In genomic region chr16:85490971-85491771, GRCh38 we compare ENCODE assay signal across 7 cellular contexts.
DNase-seq lines count a peak whose midpoint lies in the region; ATAC-seq and TF ChIP-seq lines count a peak whose summit lies in the region.

No MANE protein-coding gene starts in this region.

- no peak overlapping the region for H3K27ac ChIP-seq in GM23338 (ENCODE audit: low read depth)
- no peak overlapping the region for H3K27ac ChIP-seq in colonic mucosa
- H3K27ac ChIP-seq in gastrocnemius medialis = peak overlapping the region; percentile 72 to 76 (median 75)

- no peak overlapping the region for H3K4me2 ChIP-seq in GM23338

- H2AFZ ChIP-seq in GM23338 = no peak overlapping the region

- H3K79me2 ChIP-seq in GM23338 (replicated peaks; ENCODE audit: insufficient read depth) = no peaks in the 10 kb centered on the region

- peak; percentile 76 for DNase-seq in GM23338 (ENCODE audit: low spot score)
- DNase-seq in T-helper 17 cell = peak in 1 of 3 donors; percentile 34
- DNase-seq in colonic mucosa = peak; percentile 59
- DNase-seq in gastrocnemius medialis = no peak
- DNase-seq in mucosa of gallbladder (ENCODE audit: low spot score) = no peak
- DNase-seq in HCEC 1CT = no peak

- H3K27me3 Mint-ChIP-seq in GM23338 (ENCODE audit: insufficient read depth, low read depth, poor library complexity) (peaks cover 17% of the 10 kb centered on the region), T-helper 17 cell (peaks cover 19% of the 10 kb centered on the region)

- H3K9me3 Mint-ChIP-seq in GM23338 = no peaks in the 10 kb centered on the region

- peak; percentile 85 to 88 for TF ChIP-seq CTCF in GM23338 (conservative IDR thresholded peaks at IDR 0.05; ENCODE audit: low read depth in 2 of 2)
- peak; percentile 79 for TF ChIP-seq CTCF in colonic mucosa (IDR thresholded peaks at IDR 0.05)
- TF ChIP-seq CTCF in gastrocnemius medialis (IDR thresholded peaks at IDR 0.05 in 4 of 5, conservative IDR thresholded peaks at IDR 0.05 in 1 of 5) = no peak

- H3K9me2 ChIP-seq in GM23338 (ENCODE audit: insufficient read depth) = no peaks in the 10 kb centered on the region

- H3K9me3 ChIP-seq in T-helper 17 cell (ENCODE audit: control insufficient read depth, low read length, poor library complexity, severe bottlenecking) (no peaks in the 10 kb centered on the region), colonic mucosa (no peaks in the 10 kb centered on the region), gastrocnemius medialis (no peaks in the 10 kb centered on the region)

- H3K4me3 Mint-ChIP-seq in GM23338 (no peak overlapping the region), T-helper 17 cell (no peak overlapping the region)

- H4K20me1 ChIP-seq in GM23338 (replicated peaks; ENCODE audit: insufficient read depth) = peaks cover 3% of the 10 kb centered on the region; the same call in 1 of the 2 replicates

- intact Hi-C loops in colonic mucosa (cut with DNase I) (no loop called here), gastrocnemius medialis (cut with DNase I; ENCODE audit: low total_unique reads) (loop anchor here (5.0 kb wide), 1 partner anchor 74 kb away; no protein-coding TSS in a partner anchor)

- H3K36me3 Mint-ChIP-seq in GM23338 (ENCODE audit: low read depth) (no peaks in the 10 kb centered on the region), T-helper 17 cell (ENCODE audit: low read depth) (peaks cover under 1% of the 10 kb centered on the region)

- no peaks in the 10 kb centered on the region for H3F3A ChIP-seq in GM23338 (replicated peaks; ENCODE audit: low read depth)

- H3K36me3 ChIP-seq in GM23338 (ENCODE audit: insufficient read depth) (no peaks in the 10 kb centered on the region), colonic mucosa (no peaks in the 10 kb centered on the region), gastrocnemius medialis (no peaks in the 10 kb centered on the region)

- peaks cover 13% of the 10 kb centered on the region for H3K4me1 ChIP-seq in GM23338 (ENCODE audit: insufficient read depth)
- peaks cover 13% of the 10 kb centered on the region for H3K4me1 ChIP-seq in colonic mucosa
- H3K4me1 ChIP-seq in gastrocnemius medialis = peaks cover 17 to 20% of the 10 kb centered on the region in 2 donors

- H3K4me1 Mint-ChIP-seq in GM23338 (peaks cover 27% of the 10 kb centered on the region), T-helper 17 cell (peaks cover 5% of the 10 kb centered on the region)

- peak; percentile 72 for ATAC-seq in GM23338
- ATAC-seq in T-helper 17 cell = peak; percentile 49
- peak in 1 of 2 donors; percentile 23 for ATAC-seq in gastrocnemius medialis
- no peak for ATAC-seq in GM19463 (IDR thresholded peaks at IDR 0.05; ENCODE audit: unreplicated experiment)

- H3K27ac Mint-ChIP-seq in GM23338 = no peak overlapping the region; the same call in 1 of the 2 replicates
- H3K27ac Mint-ChIP-seq in T-helper 17 cell = no peak overlapping the region

- peak overlapping the region in 1 of 2 donors; percentile 14 for H3K9ac ChIP-seq in colonic mucosa (ENCODE audit: low read depth in 2 of 2, low read length in 2 of 2)

- TF ChIP-seq POLR2A in gastrocnemius medialis (IDR thresholded peaks at IDR 0.05) = no peak

- in situ Hi-C loops in gastrocnemius medialis (cut with MboI; ENCODE audit: low sequenced_read_pairs in 4 of 4) = no loop called here

- no peak overlapping the region for H3K4me3 ChIP-seq in GM23338
- H3K4me3 ChIP-seq in colonic mucosa = no peak overlapping the region
- no peak overlapping the region for H3K4me3 ChIP-seq in gastrocnemius medialis

- H3K27me3 ChIP-seq in GM23338 (ENCODE audit: insufficient read depth) (no peaks in the 10 kb centered on the region), colonic mucosa (no peaks in the 10 kb centered on the region), gastrocnemius medialis (no peaks in the 10 kb centered on the region)

TF ChIP-seq in GM23338, 12 proteins besides CTCF, POLR2A, EP300 and RAD21:
- no peak for TF ChIP-seq JUNB (IDR thresholded peaks at IDR 0.05; ENCODE audit: unreplicated experiment)

Comparison
In these comparisons a context has a peak if more than half of its experiments do, and no peak if none do; other contexts are left out.
1. DNase-seq: peak in GM23338 (single experiment) and colonic mucosa (single experiment); none in gastrocnemius medialis (0 of 2), mucosa of gallbladder (single experiment) and HCEC 1CT (single experiment).
2. H3K27ac ChIP-seq: peak in gastrocnemius medialis (4 of 4); none in GM23338 (single experiment) and colonic mucosa (single experiment).
3. CTCF ChIP-seq: peak in GM23338 (2 of 2) and colonic mucosa (single experiment); none in gastrocnemius medialis (0 of 5).